Comparison of ENCODE assay signal across 9 cellular contexts in genomic region chr18:23883277-23883790, GRCh38.
A peak's percentile ranks its signal among the peaks of the same experiment; 100 is the strongest.
DNase-seq lines count a peak whose midpoint lies in the region; ATAC-seq and TF ChIP-seq lines count a peak whose summit lies in the region.
"Had no signal": no experiment of that assay in that cellular context is flagged by ENCODE, and none has a peak within 500 bp of the region (broad histone marks: within the 10 kb centered on the region; RNA-seq: fewer than 3 reads in every experiment).

No MANE protein-coding gene starts in this region.

- H3K79me2 ChIP-seq in DND-41 (ENCODE audit: insufficient read depth, low read length) (no peaks in the 10 kb centered on the region), Karpas-422 (ENCODE audit: low read length) (no peaks in the 10 kb centered on the region)

- peak overlapping the region; percentile 24; the same call in 1 of the 2 replicates for H2AFZ ChIP-seq in DND-41 (ENCODE audit: low read depth, low read length)
- H2AFZ ChIP-seq in Karpas-422 (ENCODE audit: low read length), result no peak overlapping the region

- peaks cover 31% of the 10 kb centered on the region for H3K4me1 ChIP-seq in DND-41 (ENCODE audit: insufficient read depth, low read length)
- no peaks in the 10 kb centered on the region for H3K4me1 ChIP-seq in Karpas-422 (ENCODE audit: low read length)

- no peaks in the 10 kb centered on the region for H4K20me1 ChIP-seq in DND-41 (ENCODE audit: insufficient read depth, low read length)
- H4K20me1 ChIP-seq in Karpas-422 (ENCODE audit: insufficient read depth, low read depth, low read length), result no peaks in the 10 kb centered on the region

- H3K27me3 ChIP-seq in DND-41 (ENCODE audit: insufficient read depth, low read length, poor library complexity), result no peaks in the 10 kb centered on the region
- H3K27me3 ChIP-seq in Karpas-422 (ENCODE audit: low read length), result no peaks in the 10 kb centered on the region

- no peak overlapping the region for H3K4me2 ChIP-seq in DND-41 (ENCODE audit: insufficient read depth, low read length)
- H3K4me2 ChIP-seq in Karpas-422 (ENCODE audit: low read depth, low read length, poor library complexity, severe bottlenecking), result no peak overlapping the region

- intact Hi-C loops in sciatic nerve (cut with DNase I), result no loop called here

- no peaks in the 10 kb centered on the region for H3K9me2 ChIP-seq in Karpas-422 (replicated peaks; ENCODE audit: insufficient read depth, low read length)

- H3K9ac ChIP-seq in DND-41 (ENCODE audit: low read depth, low read length) (no peak overlapping the region), Karpas-422 (ENCODE audit: low read length) (no peak overlapping the region)

- DNase-seq in DND-41 (peak; percentile 61), NCI-H345 treated with DMSO at 0.1 percent for 48 hours (lab: John Stamatoyannopoulos, UW; ENCODE audit: unreplicated experiment) (peak; percentile 87), epithelial cell of esophagus (ENCODE audit: low read depth) (peak; percentile 86), sciatic nerve (ENCODE audit: low spot score) (no peak), Karpas-422 (no peak), SW 1271 (lab: John Stamatoyannopoulos, UW) (no peak)
- DNase-seq: stimulated activated CD4-positive, alpha-beta T cell treated with anti-CD3 and anti-CD28 coated beads, Interleukin-2, amount 100 ng/mL, for 48 hours had no signal

- H3K9me3 ChIP-seq in DND-41 (ENCODE audit: insufficient read depth, low read length, severe bottlenecking), result no peaks in the 10 kb centered on the region
- H3K9me3 ChIP-seq in Karpas-422 (ENCODE audit: low read length), result no peaks in the 10 kb centered on the region

- H3K27ac ChIP-seq in DND-41 (ENCODE audit: low read length) (0 out of 2 replicates have a peak overlapping the region, but pooled peaks have one; percentile 14), Karpas-422 (ENCODE audit: low read length) (no peak overlapping the region)

- ATAC-seq in DND-41 (ENCODE audit: insufficient read depth, low read depth) (peak; percentile 73), sciatic nerve (peak; percentile 86), HG03045 (IDR thresholded peaks at IDR 0.05; ENCODE audit: unreplicated experiment) (no peak), HG02759 (IDR thresholded peaks at IDR 0.05; ENCODE audit: unreplicated experiment) (no peak)

- TF ChIP-seq CTCF in DND-41 (IDR thresholded peaks at IDR 0.05; ENCODE audit: borderline replicate concordance, extremely low read depth, low read length, poor library complexity, severe bottlenecking), result no peak
- TF ChIP-seq CTCF in epithelial cell of esophagus (IDR thresholded peaks at IDR 0.05; ENCODE audit: insufficient read depth, low read depth, low read length, missing control alignments), result no peak

- H3K4me3 ChIP-seq in DND-41 (ENCODE audit: low read depth in 1 of 2, low read length in 2 of 2) (no peak overlapping the region), epithelial cell of esophagus (ENCODE audit: low read length) (no peak overlapping the region), Karpas-422 (ENCODE audit: low read length) (no peak overlapping the region)

- H3K36me3 ChIP-seq in DND-41 (ENCODE audit: insufficient read depth, low read length), result no peaks in the 10 kb centered on the region
- H3K36me3 ChIP-seq in Karpas-422 (ENCODE audit: insufficient read depth, low read length), result no peaks in the 10 kb centered on the region

Comparison
In these comparisons a context has a peak if more than half of its experiments do, and no peak if none do; other contexts are left out.
1. ATAC-seq: peak in DND-41 (single experiment) and sciatic nerve (single experiment); none in HG03045 (single experiment) and HG02759 (single experiment).
2. DNase-seq: peak in DND-41 (single experiment), NCI-H345 treated with DMSO at 0.1 percent for 48 hours (single experiment) and epithelial cell of esophagus (single experiment); none in sciatic nerve (single experiment), Karpas-422 (single experiment) and SW 1271 (0 of 2).